12 cellular contexts compared by ENCODE assay signal in the genomic region with DNA sequence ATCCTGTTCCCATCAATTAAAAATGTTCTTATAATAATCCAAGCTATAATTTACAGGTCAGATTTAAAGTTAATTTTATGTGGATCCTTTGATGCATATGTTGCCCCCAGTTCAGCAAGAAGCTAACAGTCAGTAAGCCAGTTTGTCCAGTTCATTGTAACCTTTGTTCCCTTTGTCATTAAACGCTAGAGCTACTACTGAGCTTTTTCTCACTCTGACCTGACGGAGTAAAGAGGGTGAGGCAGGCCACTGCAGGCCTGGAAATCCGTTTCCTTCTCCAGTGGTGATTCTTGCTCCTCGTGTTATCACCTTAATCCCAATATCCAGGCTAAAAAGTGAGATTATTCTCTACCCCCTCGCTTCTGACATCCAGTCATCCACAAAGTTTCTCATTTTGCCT. TPM values are rescaled to one million over a fixed set of nuclear protein-coding genes. Genes with fewer than 3 reads are reported as not detected.
DNase-seq lines count a peak whose midpoint lies in the region; ATAC-seq and TF ChIP-seq lines count a peak whose summit lies in the region.
"Had no signal": no experiment of that assay in that cellular context is flagged by ENCODE, and none has a peak within 500 bp of the region (broad histone marks: within the 10 kb centered on the region; RNA-seq: fewer than 3 reads in every experiment).

No MANE protein-coding gene starts in this region.

- no peak overlapping the region for H3K4ac ChIP-seq in mesenchymal stem cell (ENCODE audit: low read depth in 1 of 2, low read length in 2 of 2)
- H3K4ac ChIP-seq in neuronal stem cell (ENCODE audit: low read length) = no peak overlapping the region

- peaks cover 94% of the 10 kb centered on the region for H3K36me3 Mint-ChIP-seq in stimulated activated naive CD8-positive, alpha-beta T cell treated with anti-CD3 and anti-CD28 coated beads, Interleukin-15, Interleukin-2, amounts not matched to agents 100 ng/mL and 50 ng/mL, for 24 hours (ENCODE audit: low read depth)

- H3K36me3 ChIP-seq in body of pancreas (replicated peaks in 1 of 2; ENCODE audit: insufficient read depth in 1 of 2, low read depth in 2 of 2) (peaks cover 0 to 1% of the 10 kb centered on the region in 2 donors), mesenchymal stem cell (ENCODE audit: control insufficient read depth in 1 of 2, insufficient read depth in 2 of 2, low read depth in 1 of 2, low read length in 2 of 2) (peaks cover 3 to 73% of the 10 kb centered on the region in 2 experiments), neuronal stem cell (replicated peaks in 1 of 2; ENCODE audit: control insufficient read depth in 2 of 2, insufficient read depth in 2 of 2, low read length in 2 of 2) (peaks cover 17 to 99% of the 10 kb centered on the region in 2 donors)

- H2BK120ac ChIP-seq in mesenchymal stem cell (ENCODE audit: low read depth, low read length) = no peak overlapping the region
- H2BK120ac ChIP-seq in neuronal stem cell (ENCODE audit: low read depth, low read length) = no peak overlapping the region

- H3K14ac ChIP-seq in mesenchymal stem cell (ENCODE audit: low read length in 2 of 2) (no peak overlapping the region), neuronal stem cell (ENCODE audit: low read length) (no peak overlapping the region)

- H3K4me1 ChIP-seq in body of pancreas = peaks cover 65% of the 10 kb centered on the region
- H3K4me1 ChIP-seq in mesenchymal stem cell (ENCODE audit: control insufficient read depth, insufficient read depth, low read depth, low read length) = peaks cover 7% of the 10 kb centered on the region
- H3K4me1 ChIP-seq in neuronal stem cell (ENCODE audit: control insufficient read depth in 2 of 2, insufficient read depth in 1 of 2, low read depth in 1 of 2, low read length in 2 of 2) = peaks cover 0 to 4% of the 10 kb centered on the region in 2 donors

- H2AK5ac ChIP-seq in mesenchymal stem cell (ENCODE audit: low read length, severe bottlenecking) = no peak overlapping the region
- no peak overlapping the region for H2AK5ac ChIP-seq in neuronal stem cell (ENCODE audit: low read depth, low read length)

- H3K27ac ChIP-seq in body of pancreas (peak overlapping the region; percentile 30 to 58 (median 48)), mesenchymal stem cell (ENCODE audit: low read length, poor library complexity, severe bottlenecking) (no peak overlapping the region), neuronal stem cell (replicated peaks; ENCODE audit: low read length) (no peak overlapping the region), RWPE1 (no peak overlapping the region)
- H3K27ac ChIP-seq: right atrium auricular region had no signal

- H3K79me1 ChIP-seq in mesenchymal stem cell (replicated peaks; ENCODE audit: low read length, poor library complexity, severe bottlenecking) (peaks cover 2% of the 10 kb centered on the region), neuronal stem cell (ENCODE audit: low read depth, low read length) (no peaks in the 10 kb centered on the region)

- no peak overlapping the region for H2BK12ac ChIP-seq in mesenchymal stem cell (ENCODE audit: low read length in 2 of 2)
- H2BK12ac ChIP-seq in neuronal stem cell (ENCODE audit: low read length) = no peak overlapping the region

- POLR2A ChIA-PET in RWPE1 (lab: Yijun Ruan, JAX; ENCODE audit: low non-redundant PET) = no interaction called here

- H4K8ac ChIP-seq in mesenchymal stem cell (ENCODE audit: low read length) = no peak overlapping the region
- H4K8ac ChIP-seq in neuronal stem cell (ENCODE audit: low read depth, low read length) = no peak overlapping the region

- in situ Hi-C loops in ACHN (cut with HindIII; ENCODE audit: low pct_ligation_motif_present, low pct_unique_long_range_greater_than_20kb, low sequenced_read_pairs) = no loop called here

- H3K4me3 Mint-ChIP-seq in stimulated activated naive CD8-positive, alpha-beta T cell treated with anti-CD3 and anti-CD28 coated beads, Interleukin-15, Interleukin-2, amounts not matched to agents 100 ng/mL and 50 ng/mL, for 24 hours = peak overlapping the region; percentile 47

- H2AFZ ChIP-seq in mesenchymal stem cell (ENCODE audit: low read depth, low read length) = no peak overlapping the region
- no peak overlapping the region for H2AFZ ChIP-seq in neuronal stem cell (ENCODE audit: low read length)

- TF ChIP-seq POLR2A in body of pancreas (IDR thresholded peaks at IDR 0.05) = no peak

- H2BK15ac ChIP-seq in mesenchymal stem cell (ENCODE audit: low read depth, poor library complexity, severe bottlenecking) (no peak overlapping the region), neuronal stem cell (ENCODE audit: low read length) (no peak overlapping the region)

- no peak overlapping the region for H4K91ac ChIP-seq in mesenchymal stem cell (ENCODE audit: low read length)
- H4K91ac ChIP-seq in neuronal stem cell (ENCODE audit: low read depth, low read length, poor library complexity) = no peak overlapping the region

- intact Hi-C loops in body of pancreas (cut with DNase I) = no loop called here

- H3K27me3 ChIP-seq in body of pancreas (no peaks in the 10 kb centered on the region), mesenchymal stem cell (ENCODE audit: control insufficient read depth in 1 of 2, insufficient read depth in 1 of 2, low read length in 2 of 2) (no peaks in the 10 kb centered on the region), neuronal stem cell (ENCODE audit: control insufficient read depth in 3 of 3, insufficient read depth in 3 of 3, low read depth in 1 of 3, low read length in 3 of 3) (no peaks in the 10 kb centered on the region)
- H3K27me3 ChIP-seq: right atrium auricular region, tibial nerve had no signal

- H3K27me3 Mint-ChIP-seq in stimulated activated naive CD8-positive, alpha-beta T cell treated with anti-CD3 and anti-CD28 coated beads, Interleukin-15, Interleukin-2, amounts not matched to agents 100 ng/mL and 50 ng/mL, for 24 hours = no peaks in the 10 kb centered on the region

- H3K23ac ChIP-seq in mesenchymal stem cell (ENCODE audit: low read length in 2 of 2) = no peak overlapping the region
- H3K23ac ChIP-seq in neuronal stem cell (ENCODE audit: low read depth, low read length, poor library complexity) = no peak overlapping the region

- H2BK5ac ChIP-seq in mesenchymal stem cell (ENCODE audit: low read depth, low read length, poor library complexity, severe bottlenecking) = no peak overlapping the region
- no peak overlapping the region for H2BK5ac ChIP-seq in neuronal stem cell (ENCODE audit: low read length)

- 31 to 38% methylated on average over 5 of the region's 5 CpGs for WGBS in body of pancreas, 2 donors
- 86% methylated on average over 5 of the region's 5 CpGs for WGBS in mesenchymal stem cell
- WGBS in neuronal stem cell (ENCODE audit: extremely low coverage in 2 of 2, insufficient read length in 2 of 2, insufficient replicate concordance in 1 of 2), 2 donors = no CpG with 5 or more reads among the region's 5 CpGs

- H3K9ac ChIP-seq in mesenchymal stem cell (ENCODE audit: low read length) (peak overlapping the region; percentile 12), neuronal stem cell (ENCODE audit: low read depth, low read length, poor library complexity) (no peak overlapping the region)

- TF ChIP-seq CTCF in body of pancreas (IDR thresholded peaks at IDR 0.05) (no peak), RWPE1 (conservative IDR thresholded peaks at IDR 0.05; ENCODE audit: low read depth) (no peak)

- H3K4me2 ChIP-seq in mesenchymal stem cell (ENCODE audit: low read length, poor library complexity, severe bottlenecking) (no peak overlapping the region), neuronal stem cell (ENCODE audit: insufficient read depth, low read length, poor library complexity, severe bottlenecking) (no peak overlapping the region)

- H3K9me3 ChIP-seq in body of pancreas = no peaks in the 10 kb centered on the region
- no peaks in the 10 kb centered on the region for H3K9me3 ChIP-seq in mesenchymal stem cell (ENCODE audit: control insufficient read depth, low read length)
- H3K9me3 ChIP-seq in neuronal stem cell (replicated peaks in 1 of 2; ENCODE audit: control insufficient read depth in 2 of 2, insufficient read depth in 1 of 2, low read depth in 1 of 2, low read length in 2 of 2) = no peaks in the 10 kb centered on the region
- H3K9me3 ChIP-seq: right atrium auricular region, tibial nerve had no signal

- H3K4me1 Mint-ChIP-seq in stimulated activated naive CD8-positive, alpha-beta T cell treated with anti-CD3 and anti-CD28 coated beads, Interleukin-15, Interleukin-2, amounts not matched to agents 100 ng/mL and 50 ng/mL, for 24 hours (ENCODE audit: low read depth) = peaks cover 77% of the 10 kb centered on the region

- no peak overlapping the region for H3K18ac ChIP-seq in mesenchymal stem cell (ENCODE audit: low read depth in 1 of 2, low read length in 2 of 2)
- no peak overlapping the region for H3K18ac ChIP-seq in neuronal stem cell (ENCODE audit: low read length)

- no peaks in the 10 kb centered on the region for H3K9me3 Mint-ChIP-seq in stimulated activated naive CD8-positive, alpha-beta T cell treated with anti-CD3 and anti-CD28 coated beads, Interleukin-15, Interleukin-2, amounts not matched to agents 100 ng/mL and 50 ng/mL, for 24 hours

- H3K27ac Mint-ChIP-seq in stimulated activated naive CD8-positive, alpha-beta T cell treated with anti-CD3 and anti-CD28 coated beads, Interleukin-15, Interleukin-2, amounts not matched to agents 100 ng/mL and 50 ng/mL, for 24 hours = peak overlapping the region; percentile 82

- ATAC-seq in stimulated activated naive CD8-positive, alpha-beta T cell treated with anti-CD3 and anti-CD28 coated beads, Interleukin-15, Interleukin-2, amounts not matched to agents 100 U/mL and 50 U/mL, for 24 hours = no peak
- peak; percentile 50 for ATAC-seq in body of pancreas
- ATAC-seq in GM21447 (IDR thresholded peaks at IDR 0.05; ENCODE audit: unreplicated experiment) = no peak

- H3K4me3 ChIP-seq in body of pancreas (no peak overlapping the region), mesenchymal stem cell (ENCODE audit: insufficient read depth in 1 of 2, low read depth in 1 of 2, low read length in 2 of 2) (no peak overlapping the region), neuronal stem cell (ENCODE audit: low read length in 2 of 2) (no peak overlapping the region)
- H3K4me3 ChIP-seq: right atrium auricular region, tibial nerve had no signal

- CTCF ChIA-PET in RWPE1 (lab: Yijun Ruan, JAX) = interaction anchor here (0.6 kb wide), 1 partner anchor 258 kb away, joined by 3 read pairs; no protein-coding TSS in a partner anchor

- no peak for DNase-seq in stimulated activated naive CD8-positive, alpha-beta T cell treated with anti-CD3 and anti-CD28 coated beads, Interleukin-15, Interleukin-2, amounts not matched to agents 100 U/mL and 50 U/mL, for 24 hours
- DNase-seq in body of pancreas (peak in 2 of 4 donors; percentile 7 to 11), mesenchymal stem cell (no peak), neuronal stem cell (ENCODE audit: low spot score) (no peak), RWPE1 (ENCODE audit: low spot score) (no peak), ACHN (no peak)
- DNase-seq: NCI-H187 treated with DMSO at 0.1 percent for 48 hours, T1000 had no signal

RNA-seq across cellular contexts. Expression of a gene that starts 10.2 kb away (rescaled TPM):
- total RNA-seq in body of pancreas = 100 to 1,000 TPM; 131 to 170 TPM
- 1,020 TPM for polyA plus RNA-seq in mesenchymal stem cell (2013, experiment 1 of 2)
- polyA plus RNA-seq in mesenchymal stem cell (2013, experiment 2 of 2) = 1,034 TPM
- polyA plus RNA-seq in neuronal stem cell (2013, experiment 1 of 2) = 1,990 TPM
- 1,985 TPM for polyA plus RNA-seq in neuronal stem cell (2013, experiment 2 of 2)

RNA-seq across cellular contexts. Expression of a gene that starts 34.2 kb away (rescaled TPM):
- total RNA-seq in body of pancreas = 1 to 10 TPM; 4.6 to 7.8 TPM
- 27.1 TPM for polyA plus RNA-seq in mesenchymal stem cell (2013, experiment 1 of 2)
- polyA plus RNA-seq in mesenchymal stem cell (2013, experiment 2 of 2) = 27.8 TPM
- 106 TPM for polyA plus RNA-seq in neuronal stem cell (2013, experiment 1 of 2)
- 102 TPM for polyA plus RNA-seq in neuronal stem cell (2013, experiment 2 of 2)

RNA-seq across cellular contexts. Expression of a gene that starts 47.6 kb away (rescaled TPM):
- not detected for total RNA-seq in body of pancreas
- 0.03 TPM for polyA plus RNA-seq in mesenchymal stem cell (2013, experiment 1 of 2)
- polyA plus RNA-seq in mesenchymal stem cell (2013, experiment 2 of 2) = not detected
- 2.4 TPM for polyA plus RNA-seq in neuronal stem cell (2013, experiment 1 of 2)
- polyA plus RNA-seq in neuronal stem cell (2013, experiment 2 of 2) = 2.7 TPM

Comparison
In these comparisons a context has a peak if more than half of its experiments do, and no peak if none do; other contexts are left out.
1. H3K27ac ChIP-seq: peak in body of pancreas (4 of 4); none in mesenchymal stem cell (single experiment), neuronal stem cell (single experiment) and RWPE1 (single experiment).